16 cellular contexts compared by ENCODE assay signal in genomic region chr7:44959956-44960640, GRCh38. TPM values are rescaled to one million over a fixed set of nuclear protein-coding genes. Genes with fewer than 3 reads are reported as not detected.
DNase-seq lines count a peak whose midpoint lies in the region; ATAC-seq and TF ChIP-seq lines count a peak whose summit lies in the region.
"Had no signal": no experiment of that assay in that cellular context is flagged by ENCODE, and none has a peak within 500 bp of the region (broad histone marks: within the 10 kb centered on the region; RNA-seq: fewer than 3 reads in every experiment).

No MANE protein-coding gene starts in this region.

- intact Hi-C loops in activated B cell treated with CpG ODN at 0.5 μM for 24 hours (cut with micrococcal nuclease) = no loop called here

- peak overlapping the region; percentile 75 for H3K27ac ChIP-seq in effector memory CD4-positive, alpha-beta T cell (ENCODE audit: insufficient read depth, low read length, poor library complexity, severe bottlenecking)
- H3K27ac ChIP-seq: ovary, PC-9, upper lobe of left lung had no signal

- peaks cover 1% of the 10 kb centered on the region for H3K27me3 Mint-ChIP-seq in activated naive CD4-positive, alpha-beta T cell treated with anti-CD3 and anti-CD28 coated beads, Interleukin-2, amount 10 ng/mL, durations not matched to agents 7 days and 5 days
- no peaks in the 10 kb centered on the region for H3K27me3 Mint-ChIP-seq in activated B cell treated with CpG ODN at 0.5 μM for 24 hours
- peaks cover 23% of the 10 kb centered on the region for H3K27me3 Mint-ChIP-seq in type B pancreatic cell
- H3K27me3 Mint-ChIP-seq in osteocyte (ENCODE audit: unreplicated experiment) = peaks cover 3% of the 10 kb centered on the region
- H3K27me3 Mint-ChIP-seq in chondrocyte (ENCODE audit: low read depth) = peaks cover 3% of the 10 kb centered on the region

- peak overlapping the region; percentile 43 for H3K27ac Mint-ChIP-seq in activated naive CD4-positive, alpha-beta T cell treated with anti-CD3 and anti-CD28 coated beads, Interleukin-2, amount 10 ng/mL, durations not matched to agents 7 days and 5 days
- H3K27ac Mint-ChIP-seq in activated B cell treated with CpG ODN at 0.5 μM for 24 hours (peak overlapping the region; percentile 30), type B pancreatic cell (peak overlapping the region; percentile 73), osteocyte (ENCODE audit: unreplicated experiment) (no peak overlapping the region), chondrocyte (ENCODE audit: unreplicated experiment) (no peak overlapping the region)

- POLR2A ChIA-PET in activated B cell treated with CpG ODN at 0.5 μM for 24 hours (lab: Charles Lee) = interaction anchor here (1.0 to 1.3 kb wide), 2 partner anchors 39 to 74 kb away, joined by 3 to 5 read pairs; partner anchors contain the start of gene PURB

- H3K36me3 ChIP-seq in effector memory CD4-positive, alpha-beta T cell (ENCODE audit: control insufficient read depth, insufficient read depth, low read length) = peaks cover 17% of the 10 kb centered on the region
- H3K36me3 ChIP-seq: ovary, upper lobe of left lung had no signal

- peaks cover 21% of the 10 kb centered on the region for H3K36me3 Mint-ChIP-seq in activated naive CD4-positive, alpha-beta T cell treated with anti-CD3 and anti-CD28 coated beads, Interleukin-2, amount 10 ng/mL, durations not matched to agents 7 days and 5 days
- peaks cover 13% of the 10 kb centered on the region for H3K36me3 Mint-ChIP-seq in activated B cell treated with CpG ODN at 0.5 μM for 24 hours (ENCODE audit: low read depth)
- H3K36me3 Mint-ChIP-seq in type B pancreatic cell = no peaks in the 10 kb centered on the region
- no peaks in the 10 kb centered on the region for H3K36me3 Mint-ChIP-seq in osteocyte (ENCODE audit: unreplicated experiment)
- no peaks in the 10 kb centered on the region for H3K36me3 Mint-ChIP-seq in chondrocyte (ENCODE audit: low read depth)

- no peaks in the 10 kb centered on the region for H3K9me3 ChIP-seq in effector memory CD4-positive, alpha-beta T cell (ENCODE audit: control insufficient read depth, low read length)
- H3K9me3 ChIP-seq: ovary, upper lobe of left lung had no signal

- no peaks in the 10 kb centered on the region for H3K27me3 ChIP-seq in effector memory CD4-positive, alpha-beta T cell (replicated peaks; ENCODE audit: control insufficient read depth, insufficient read depth, low read length, poor library complexity, severe bottlenecking)
- H3K27me3 ChIP-seq: ovary had no signal

- no peak overlapping the region for H3K4me3 ChIP-seq in effector memory CD4-positive, alpha-beta T cell (ENCODE audit: insufficient read depth, low read depth, low read length, poor library complexity, severe bottlenecking)
- H3K4me3 ChIP-seq: ovary, PC-9, upper lobe of left lung had no signal

- peaks cover 15% of the 10 kb centered on the region for H3K4me1 ChIP-seq in effector memory CD4-positive, alpha-beta T cell (ENCODE audit: control insufficient read depth, insufficient read depth, low read length, poor library complexity, severe bottlenecking)

- ATAC-seq in activated B cell treated with CpG ODN at 0.5 μM for 24 hours (ENCODE audit: low read depth) = no peak

- CTCF ChIA-PET in activated naive CD4-positive, alpha-beta T cell treated with anti-CD3 and anti-CD28 coated beads, Interleukin-2, amount 10 ng/mL, durations not matched to agents 7 days and 5 days (lab: Charles Lee) = interaction anchor here (0.7 kb wide), 1 partner anchor 13 kb away, joined by 7 read pairs; no protein-coding TSS in a partner anchor
- CTCF ChIA-PET in activated B cell treated with CpG ODN at 0.5 μM for 24 hours (lab: Charles Lee) = no interaction called here

- H3K4me1 Mint-ChIP-seq in activated naive CD4-positive, alpha-beta T cell treated with anti-CD3 and anti-CD28 coated beads, Interleukin-2, amount 10 ng/mL, durations not matched to agents 7 days and 5 days = peaks cover 20% of the 10 kb centered on the region
- peaks cover 17% of the 10 kb centered on the region for H3K4me1 Mint-ChIP-seq in activated B cell treated with CpG ODN at 0.5 μM for 24 hours
- peaks cover 2% of the 10 kb centered on the region for H3K4me1 Mint-ChIP-seq in type B pancreatic cell (ENCODE audit: unreplicated experiment)
- no peaks in the 10 kb centered on the region for H3K4me1 Mint-ChIP-seq in osteocyte (ENCODE audit: unreplicated experiment)
- H3K4me1 Mint-ChIP-seq in chondrocyte (ENCODE audit: low read depth) = no peaks in the 10 kb centered on the region

- H3K4me3 Mint-ChIP-seq in activated naive CD4-positive, alpha-beta T cell treated with anti-CD3 and anti-CD28 coated beads, Interleukin-2, amount 10 ng/mL, durations not matched to agents 7 days and 5 days = no peak overlapping the region
- H3K4me3 Mint-ChIP-seq in activated B cell treated with CpG ODN at 0.5 μM for 24 hours = no peak overlapping the region
- H3K4me3 Mint-ChIP-seq in type B pancreatic cell = no peak overlapping the region
- no peak overlapping the region for H3K4me3 Mint-ChIP-seq in osteocyte (ENCODE audit: unreplicated experiment)
- no peak overlapping the region for H3K4me3 Mint-ChIP-seq in chondrocyte (ENCODE audit: unreplicated experiment)

- TF ChIP-seq CTCF in activated B cell treated with CpG ODN at 0.5 μM for 24 hours (IDR thresholded peaks at IDR 0.05) = no peak
- no peak for TF ChIP-seq CTCF in type B pancreatic cell (conservative IDR thresholded peaks at IDR 0.05)
- no peak for TF ChIP-seq CTCF in osteocyte (IDR thresholded peaks at IDR 0.05)
- TF ChIP-seq CTCF in chondrocyte (IDR thresholded peaks at IDR 0.05) = no peak

- no peak for DNase-seq in activated naive CD4-positive, alpha-beta T cell treated with anti-CD3 and anti-CD28 coated beads, Interleukin-2, amount 10 ng/mL, durations not matched to agents 7 days and 5 days
- DNase-seq in activated naive CD4-positive, alpha-beta T cell (lab: John Stamatoyannopoulos, UW) = no peak
- no peak for DNase-seq in activated B cell treated with CpG ODN at 0.5 μM for 24 hours
- DNase-seq in effector memory CD4-positive, alpha-beta T cell = no peak
- no peak for DNase-seq in type B pancreatic cell (ENCODE audit: extremely low spot score, unreplicated experiment)
- no peak for DNase-seq in osteocyte (ENCODE audit: extremely low spot score, unreplicated experiment)
- DNase-seq in chondrocyte (ENCODE audit: low spot score) = no peak
- no peak for DNase-seq in NCI-H1436 (lab: John Stamatoyannopoulos, UW)
- DNase-seq: DMS79 treated with DMSO at 0.1 percent for 48 hours; foreskin melanocyte; NCI-H1694 treated with DMSO at 0.1 percent for 48 hours; NCI-H524; ovary; stimulated activated CD4-positive, alpha-beta T cell treated with anti-CD3 and anti-CD28 coated beads, Interleukin-12 subunit alpha, Interleukin-12 subunit beta, amount 100 ng/mL, for 4 hours; upper lobe of left lung had no signal

- H3K9me3 Mint-ChIP-seq in activated naive CD4-positive, alpha-beta T cell treated with anti-CD3 and anti-CD28 coated beads, Interleukin-2, amount 10 ng/mL, durations not matched to agents 7 days and 5 days = no peaks in the 10 kb centered on the region
- no peaks in the 10 kb centered on the region for H3K9me3 Mint-ChIP-seq in activated B cell treated with CpG ODN at 0.5 μM for 24 hours
- H3K9me3 Mint-ChIP-seq in type B pancreatic cell = no peaks in the 10 kb centered on the region
- no peaks in the 10 kb centered on the region for H3K9me3 Mint-ChIP-seq in osteocyte (ENCODE audit: unreplicated experiment)
- no peaks in the 10 kb centered on the region for H3K9me3 Mint-ChIP-seq in chondrocyte (ENCODE audit: low read depth)

RNA-seq across cellular contexts. Expression of gene MYO1G, which starts 18.7 kb away (rescaled TPM):
- 143 and 154 TPM in 2 replicates for total RNA-seq in activated B cell treated with CpG ODN at 0.5 μM for 24 hours
- 0.52 and 0.53 TPM in 2 replicates for total RNA-seq in type B pancreatic cell (ENCODE audit: low replicate concordance)
- total RNA-seq in osteocyte = 0.05 TPM in 1 of 2 replicates, not detected in the other
- total RNA-seq in chondrocyte = 0.05 to 0.36 TPM in 2 of 3 replicates, not detected in the other

RNA-seq across cellular contexts. Expression of gene CCM2, which starts 39.9 kb away (rescaled TPM):
- total RNA-seq in activated B cell treated with CpG ODN at 0.5 μM for 24 hours = 83.8 and 89.0 TPM in 2 replicates
- 29.8 and 33.8 TPM in 2 replicates for total RNA-seq in type B pancreatic cell (ENCODE audit: low replicate concordance)
- 41.4 and 42.3 TPM in 2 replicates for total RNA-seq in osteocyte
- total RNA-seq in chondrocyte = 43.7 to 53.7 TPM (median 47.8 TPM) in 3 replicates

Comparison
In these comparisons a context has a peak if more than half of its experiments do, and no peak if none do; other contexts are left out.
1. H3K27ac Mint-ChIP-seq: peak in activated naive CD4-positive, alpha-beta T cell treated with anti-CD3 and anti-CD28 coated beads, Interleukin-2, amount 10 ng/mL, durations not matched to agents 7 days and 5 days (single experiment), activated B cell treated with CpG ODN at 0.5 μM for 24 hours (single experiment) and type B pancreatic cell (single experiment); none in osteocyte (single experiment) and chondrocyte (single experiment).
2. RNA of gene MYO1G, which starts 18.7 kb away (total RNA-seq): 143 to 154 TPM in activated B cell treated with CpG ODN at 0.5 μM for 24 hours; 0.52 to 0.53 TPM in type B pancreatic cell, 0.05 TPM in osteocyte and 0.05 to 0.36 TPM in chondrocyte; every median in the first group is over 10 times any median in the second.